30 cellular contexts compared by ENCODE assay signal in genomic region chr11:119803726-119804294, GRCh38.
"Had no signal": no experiment of that assay in that cellular context is flagged by ENCODE, and none has a peak within 500 bp of the region (broad histone marks: within the 10 kb centered on the region; RNA-seq: fewer than 3 reads in every experiment).

No MANE protein-coding gene starts in this region.

- H3K9me3 ChIP-seq: esophagus muscularis mucosa, gastroesophageal sphincter, left lung, neutrophil, prostate gland, suprapubic skin, transverse colon, upper lobe of right lung, uterus had no signal

- H3K9me3 Mint-ChIP-seq: naive thymus-derived CD8-positive, alpha-beta T cell; nephron progenitor cell; stimulated activated naive CD8-positive, alpha-beta T cell treated with anti-CD3 and anti-CD28 coated beads, Interleukin-15, amount 100 ng/mL, for 72 hours had no signal

- ATAC-seq: foreskin keratinocyte; gastroesophageal sphincter; left lung; naive thymus-derived CD8-positive, alpha-beta T cell; right cardiac atrium; stimulated activated naive CD8-positive, alpha-beta T cell treated with anti-CD3 and anti-CD28 coated beads, Interleukin-15, amount 100 ng/mL, for 72 hours; upper lobe of right lung had no signal

- H3K27ac ChIP-seq: coronary artery, esophagus muscularis mucosa, foreskin keratinocyte, gastroesophageal sphincter, left lung, neutrophil, parathyroid adenoma, prostate gland, skin epidermis, suprapubic skin, transverse colon, upper lobe of right lung, uterus had no signal

- FAIRE-seq: endothelial cell of umbilical vein, kidney had no signal

- H3K27ac Mint-ChIP-seq: naive thymus-derived CD8-positive, alpha-beta T cell; nephron progenitor cell; stimulated activated naive CD8-positive, alpha-beta T cell treated with anti-CD3 and anti-CD28 coated beads, Interleukin-15, amount 100 ng/mL, for 72 hours had no signal

- H3K36me3 Mint-ChIP-seq: naive thymus-derived CD8-positive, alpha-beta T cell had no signal

- H3K36me3 ChIP-seq: esophagus muscularis mucosa, gastroesophageal sphincter, left lung, neutrophil, prostate gland, suprapubic skin, transverse colon, upper lobe of right lung, uterus had no signal

- H3K4me1 Mint-ChIP-seq: stimulated activated naive CD8-positive, alpha-beta T cell treated with anti-CD3 and anti-CD28 coated beads, Interleukin-15, amount 100 ng/mL, for 72 hours had no signal

- H3K4me1 ChIP-seq: esophagus muscularis mucosa, foreskin keratinocyte, gastroesophageal sphincter, left lung, parathyroid adenoma, prostate gland, transverse colon, upper lobe of right lung, uterus had no signal

- H3K4me3 ChIP-seq: coronary artery, esophagus muscularis mucosa, gastroesophageal sphincter, left lung, prostate gland, skin epidermis, suprapubic skin, transverse colon, upper lobe of right lung, uterus had no signal

- H3K4me3 Mint-ChIP-seq: naive thymus-derived CD8-positive, alpha-beta T cell; nephron progenitor cell; stimulated activated naive CD8-positive, alpha-beta T cell treated with anti-CD3 and anti-CD28 coated beads, Interleukin-15, amount 100 ng/mL, for 72 hours had no signal

- H3K27me3 ChIP-seq: transverse colon, upper lobe of right lung, uterus had no signal

- DNase-seq: dermis blood vessel endothelial cell; effector memory CD4-positive, alpha-beta T cell; foreskin keratinocyte; hypothalamus; kidney; left lung; mammary epithelial cell; mesendoderm; midbrain; nephron progenitor cell; right cardiac atrium; stimulated activated CD4-positive, alpha-beta T cell treated with anti-CD3 and anti-CD28 coated beads, Interleukin-12 subunit alpha, Interleukin-12 subunit beta, amount 100 ng/mL, for 4 hours; stimulated activated CD4-positive, alpha-beta T cell treated with anti-CD3 and anti-CD28 coated beads, Interleukin-1b, Interleukin-23, amount 100 ng/mL, for 48 hours; stimulated activated CD4-positive, alpha-beta T cell treated with anti-CD3 and anti-CD28 coated beads, Interleukin-4, amount 100 ng/mL, for 1 hour; stimulated activated CD8-positive, alpha-beta memory T cell treated with anti-CD3 and anti-CD28 coated beads, Interleukin-4, amount 100 ng/mL, for 48 hours; stimulated activated naive CD4-positive, alpha-beta T cell; stimulated activated naive CD8-positive, alpha-beta T cell treated with anti-CD3 and anti-CD28 coated beads, Interleukin-15, amount 100 ng/mL, for 72 hours; transverse colon; uterus had no signal
